ENCODE assay signal across 1 cellular context in the genomic region with DNA sequence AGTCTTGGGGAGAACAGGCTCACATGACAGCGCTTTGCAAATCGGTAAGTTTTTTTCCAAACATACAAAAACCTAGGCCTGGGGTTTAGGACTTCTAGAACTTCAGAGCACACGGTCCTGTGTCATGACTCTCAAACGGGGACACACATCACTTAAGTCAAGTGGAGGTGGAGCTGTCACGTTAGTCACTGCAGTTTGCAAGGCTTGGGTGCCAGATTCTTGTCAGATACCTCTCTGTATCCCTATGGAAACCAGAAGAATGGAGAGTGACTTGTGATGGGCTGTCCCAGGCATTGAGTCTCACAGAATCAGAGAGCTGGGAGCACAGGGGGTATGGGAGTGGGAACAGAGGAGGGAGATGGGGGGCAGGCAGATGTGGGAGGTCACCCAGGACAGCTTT.
TF ChIP-seq lines count a peak whose summit lies in the region.

No MANE protein-coding gene starts in this region.

TF ChIP-seq in SK-N-SH, 30 proteins besides CTCF, POLR2A, EP300 and RAD21 (continued from another document):
- TF ChIP-seq, protein P1, sequence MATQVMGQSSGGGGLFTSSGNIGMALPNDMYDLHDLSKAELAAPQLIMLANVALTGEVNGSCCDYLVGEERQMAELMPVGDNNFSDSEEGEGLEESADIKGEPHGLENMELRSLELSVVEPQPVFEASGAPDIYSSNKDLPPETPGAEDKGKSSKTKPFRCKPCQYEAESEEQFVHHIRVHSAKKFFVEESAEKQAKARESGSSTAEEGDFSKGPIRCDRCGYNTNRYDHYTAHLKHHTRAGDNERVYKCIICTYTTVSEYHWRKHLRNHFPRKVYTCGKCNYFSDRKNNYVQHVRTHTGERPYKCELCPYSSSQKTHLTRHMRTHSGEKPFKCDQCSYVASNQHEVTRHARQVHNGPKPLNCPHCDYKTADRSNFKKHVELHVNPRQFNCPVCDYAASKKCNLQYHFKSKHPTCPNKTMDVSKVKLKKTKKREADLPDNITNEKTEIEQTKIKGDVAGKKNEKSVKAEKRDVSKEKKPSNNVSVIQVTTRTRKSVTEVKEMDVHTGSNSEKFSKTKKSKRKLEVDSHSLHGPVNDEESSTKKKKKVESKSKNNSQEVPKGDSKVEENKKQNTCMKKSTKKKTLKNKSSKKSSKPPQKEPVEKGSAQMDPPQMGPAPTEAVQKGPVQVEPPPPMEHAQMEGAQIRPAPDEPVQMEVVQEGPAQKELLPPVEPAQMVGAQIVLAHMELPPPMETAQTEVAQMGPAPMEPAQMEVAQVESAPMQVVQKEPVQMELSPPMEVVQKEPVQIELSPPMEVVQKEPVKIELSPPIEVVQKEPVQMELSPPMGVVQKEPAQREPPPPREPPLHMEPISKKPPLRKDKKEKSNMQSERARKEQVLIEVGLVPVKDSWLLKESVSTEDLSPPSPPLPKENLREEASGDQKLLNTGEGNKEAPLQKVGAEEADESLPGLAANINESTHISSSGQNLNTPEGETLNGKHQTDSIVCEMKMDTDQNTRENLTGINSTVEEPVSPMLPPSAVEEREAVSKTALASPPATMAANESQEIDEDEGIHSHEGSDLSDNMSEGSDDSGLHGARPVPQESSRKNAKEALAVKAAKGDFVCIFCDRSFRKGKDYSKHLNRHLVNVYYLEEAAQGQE (IDR thresholded peaks at IDR 0.05; ENCODE audit: low read depth, low read length) = no peak
- TF ChIP-seq TAF1 (IDR thresholded peaks at IDR 0.05; ENCODE audit: borderline replicate concordance, low read depth, low read length) (no peak), FOXJ3 (CRISPR knock-in tag; IDR thresholded peaks at IDR 0.05) (no peak), GABPA (IDR thresholded peaks at IDR 0.05; ENCODE audit: low read depth) (no peak), MXI1 (IDR thresholded peaks at IDR 0.05; ENCODE audit: low read depth, low read length) (no peak), EZH2phosphoT487 (IDR thresholded peaks at IDR 0.05; ENCODE audit: borderline replicate concordance, low read depth) (no peak), TEAD4 (IDR thresholded peaks at IDR 0.05; ENCODE audit: borderline replicate concordance, insufficient read depth) (no peak)
- TF ChIP-seq, protein P2, sequence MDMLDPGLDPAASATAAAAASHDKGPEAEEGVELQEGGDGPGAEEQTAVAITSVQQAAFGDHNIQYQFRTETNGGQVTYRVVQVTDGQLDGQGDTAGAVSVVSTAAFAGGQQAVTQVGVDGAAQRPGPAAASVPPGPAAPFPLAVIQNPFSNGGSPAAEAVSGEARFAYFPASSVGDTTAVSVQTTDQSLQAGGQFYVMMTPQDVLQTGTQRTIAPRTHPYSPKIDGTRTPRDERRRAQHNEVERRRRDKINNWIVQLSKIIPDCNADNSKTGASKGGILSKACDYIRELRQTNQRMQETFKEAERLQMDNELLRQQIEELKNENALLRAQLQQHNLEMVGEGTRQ (IDR thresholded peaks at IDR 0.05; ENCODE audit: borderline replicate concordance, low read depth, low read length) = no peak
